Comparison of ENCODE assay signal across 8 cellular contexts in genomic region chr11:66510271-66510989, GRCh38. TPM values are rescaled to one million over a fixed set of nuclear protein-coding genes. Genes with fewer than 3 reads are reported as not detected.
DNase-seq lines count a peak whose midpoint lies in the region; ATAC-seq and TF ChIP-seq lines count a peak whose summit lies in the region.

Gene BBS1, plus strand, starts transcription at chr11:66510635. Its CDS starts 25 bp downstream, at chr11:66510660.

- peak within 1 kb of the TSS; percentile 1 to 74 (median 53) for H3K27ac ChIP-seq in gastroesophageal sphincter

- 0% methylated on average over 2 to 6 of the region's 31 CpGs for WGBS in gastroesophageal sphincter (ENCODE audit: low coverage in 1 of 2), 2 donors

- H3K9me3 ChIP-seq in gastroesophageal sphincter = no peaks in the 10 kb centered on the region

- ATAC-seq in GM21825 (IDR thresholded peaks at IDR 0.05; ENCODE audit: unreplicated experiment) (peak; percentile 89), gastroesophageal sphincter (peak; percentile 96)

- H3K36me3 ChIP-seq in gastroesophageal sphincter = peaks cover 0 to 38% of the 10 kb centered on the region in 2 donors

- TF ChIP-seq CTCF in gastroesophageal sphincter (IDR thresholded peaks at IDR 0.05) (peak in 1 of 4 experiments; percentile 22), subcutaneous adipose tissue (IDR thresholded peaks at IDR 0.05; ENCODE audit: low read depth) (no peak)

- TF ChIP-seq POLR2A in gastroesophageal sphincter (IDR thresholded peaks at IDR 0.05) = peak in 1 of 2 donors; percentile 49

- no peak for TF ChIP-seq EP300 in gastroesophageal sphincter (IDR thresholded peaks at IDR 0.05)

- H3K27me3 ChIP-seq in gastroesophageal sphincter = no peaks in the 10 kb centered on the region

- peaks cover 0 to 22% (median 7%) of the 10 kb centered on the region in 3 donors for H3K4me1 ChIP-seq in gastroesophageal sphincter

- H3K4me3 ChIP-seq in gastroesophageal sphincter = peak within 1 kb of the TSS; percentile 83 to 87

- DNase-seq in DMS153 (lab: John Stamatoyannopoulos, UW) (peak; percentile 57), M059J (ENCODE audit: low read depth) (peak; percentile 72), SK-N-DZ (ENCODE audit: low spot score) (peak; percentile 76), non-pigmented ciliary epithelial cell (ENCODE audit: low read depth) (peak; percentile 20)
- DNase-seq in activated naive CD4-positive, alpha-beta T cell treated with Interleukin-2 at 50 U/mL for 16 hours = peak; percentile 85

RNA-seq across cellular contexts. Expression of gene BBS1, which starts in this region (rescaled TPM):
- 24.6 and 34.3 TPM in 2 replicates for total RNA-seq in M059J (2014; rRNA removed; shearing (Covaris generic))
- 31.6 and 32.9 TPM in 2 replicates for polyA plus RNA-seq in SK-N-DZ (2014; cell fraction: cytosol; rRNA removed)
- polyA plus RNA-seq in SK-N-DZ (2014; cell fraction: nucleus; rRNA removed) = 92.2 and 124 TPM in 2 replicates
- total RNA-seq in gastroesophageal sphincter (10 to 100 TPM; 49.2 to 95.1 (median 82.9) TPM), subcutaneous adipose tissue (10 to 100 TPM; 25.5 to 53.7 (median 39.3) TPM)

Comparison
In these comparisons a context has a peak if more than half of its experiments do, and no peak if none do; other contexts are left out.
1. Peak in every context shown above with its lines: DNase-seq, ATAC-seq, H3K4me3 ChIP-seq and H3K27ac ChIP-seq.
2. DNase-seq: peak in every context shown above with its lines; median percentile 85 in activated naive CD4-positive, alpha-beta T cell treated with Interleukin-2 at 50 U/mL for 16 hours; 76 in SK-N-DZ; 72 in M059J; 57 in DMS153; 20 in non-pigmented ciliary epithelial cell.